In the genomic region with DNA sequence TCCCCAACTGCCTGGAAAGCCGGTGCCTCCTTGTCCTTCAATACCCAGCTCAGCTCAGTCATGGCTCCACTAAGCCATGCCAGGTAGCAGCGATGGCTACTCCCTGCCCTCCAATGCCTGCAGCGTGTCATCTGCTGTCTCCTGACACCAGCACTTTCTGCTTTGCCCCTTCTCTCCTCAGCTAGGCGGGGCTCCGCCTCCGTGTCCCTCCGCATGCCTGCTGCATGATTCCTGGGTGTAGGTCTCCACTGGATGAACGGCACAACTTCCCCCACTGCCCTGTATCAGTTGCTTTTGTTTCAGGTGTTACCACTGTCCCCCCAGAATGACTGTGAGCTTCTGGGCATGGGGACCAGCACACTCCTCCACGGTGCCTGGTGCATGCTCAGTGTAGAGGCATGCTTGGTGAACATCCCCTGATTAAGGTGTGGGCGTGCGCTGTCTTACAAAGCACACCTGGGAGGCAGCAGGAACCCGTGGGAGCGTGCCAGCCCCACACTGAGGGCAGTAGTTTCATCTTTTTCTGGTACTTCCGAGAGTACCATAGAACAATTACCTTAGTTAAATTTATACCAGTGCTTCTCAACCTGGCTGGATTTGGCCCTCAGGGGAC, we compare ENCODE assay signal across 32 cellular contexts.
DNase-seq lines count a peak whose midpoint lies in the region; ATAC-seq, FAIRE-seq and TF ChIP-seq lines count a peak whose summit lies in the region.
"Had no signal": no experiment of that assay in that cellular context is flagged by ENCODE, and none has a peak within 500 bp of the region (broad histone marks: within the 10 kb centered on the region; RNA-seq: fewer than 3 reads in every experiment).

No MANE protein-coding gene starts in this region.

- TF ChIP-seq CTCF in astrocyte (IDR thresholded peaks at IDR 0.05; ENCODE audit: insufficient read depth, low read depth, low read length) (no peak), A673 (conservative IDR thresholded peaks at IDR 0.05; ENCODE audit: low read depth, low read length) (no peak)

- H3K27ac ChIP-seq in astrocyte (ENCODE audit: low read depth, low read length) (no peak overlapping the region), A673 (ENCODE audit: low read depth, low read length, poor library complexity, severe bottlenecking) (no peak overlapping the region)
- H3K27ac ChIP-seq: gastroesophageal sphincter, hepatocyte, upper lobe of right lung had no signal

- H3K79me2 ChIP-seq in astrocyte (ENCODE audit: insufficient read depth, low read length), result no peaks in the 10 kb centered on the region
- H3K79me2 ChIP-seq: hepatocyte had no signal

- H3K4me1 Mint-ChIP-seq in astrocyte (ENCODE audit: low read depth, unreplicated experiment), result peaks cover 2% of the 10 kb centered on the region
- H3K4me1 Mint-ChIP-seq: activated CD4-positive, alpha-beta memory T cell treated with anti-CD3 and anti-CD28 coated beads, Interleukin-2, amount 10 ng/mL, durations not matched to agents 7 days and 5 days; natural killer cell had no signal

- peaks cover 76% of the 10 kb centered on the region for H3K27me3 Mint-ChIP-seq in astrocyte (ENCODE audit: low read depth, unreplicated experiment)
- H3K27me3 Mint-ChIP-seq: CD4-positive, alpha-beta T cell had no signal

- H3K36me3 Mint-ChIP-seq in astrocyte (ENCODE audit: low read depth, unreplicated experiment), result no peaks in the 10 kb centered on the region
- H3K36me3 Mint-ChIP-seq: brain, natural killer cell had no signal

- H3K9ac ChIP-seq in astrocyte (ENCODE audit: low read length), result no peak overlapping the region

- no peak overlapping the region for H2AFZ ChIP-seq in astrocyte (ENCODE audit: low read depth, low read length)
- H2AFZ ChIP-seq: hepatocyte had no signal

- peak overlapping the region; percentile 5 for H3K27ac Mint-ChIP-seq in astrocyte (ENCODE audit: unreplicated experiment)
- H3K27ac Mint-ChIP-seq: activated CD4-positive, alpha-beta memory T cell treated with anti-CD3 and anti-CD28 coated beads, Interleukin-2, amount 10 ng/mL, durations not matched to agents 7 days and 5 days; activated naive CD4-positive, alpha-beta T cell treated with anti-CD3 and anti-CD28 coated beads for 36 hours; CD4-positive, alpha-beta T cell; natural killer cell had no signal

- H4K20me1 ChIP-seq in astrocyte (ENCODE audit: insufficient read depth, low read length), result no peaks in the 10 kb centered on the region

- DNase-seq in NCI-H510A treated with DMSO at 0.1 percent for 48 hours (lab: John Stamatoyannopoulos, UW), result peak; percentile 61
- DNase-seq in NCI-H510A (lab: John Stamatoyannopoulos, UW), result no peak
- no peak for DNase-seq in astrocyte (ENCODE audit: low read depth)
- DNase-seq in kidney tubule cell (ENCODE audit: low spot score), result peak; percentile 4
- DNase-seq in A673 (ENCODE audit: low spot score), result no peak
- DNase-seq in NOMO-1 (lab: John Stamatoyannopoulos, UW; ENCODE audit: unreplicated experiment in 2 of 2), result no peak
- DNase-seq: activated CD4-positive, alpha-beta memory T cell treated with anti-CD3 and anti-CD28 coated beads, Interleukin-2, amount 10 ng/mL, durations not matched to agents 7 days and 5 days; activated CD4-positive, alpha-beta T cell treated with anti-CD3 and anti-CD28 coated beads for 1 hour; activated CD8-positive, alpha-beta memory T cell treated with anti-CD3 and anti-CD28 coated beads, Interleukin-2, amount 50 U/mL, for 4 hours; activated naive CD4-positive, alpha-beta T cell treated with anti-CD3 and anti-CD28 coated beads for 36 hours; AML-193; CD4-positive, alpha-beta T cell; EL; natural killer cell; NCI-H1092 treated with DMSO at 0.1 percent for 48 hours; NCI-H526; NK-92 treated with Interleukin-12 subunit alpha and Interleukin-12 subunit beta, amount 100 ng/mL, for 24 hours; retina; SHP77; stimulated activated naive CD4-positive, alpha-beta T cell; T-helper 2 cell; upper lobe of right lung had no signal

- intact Hi-C loops in A673 (cut with micrococcal nuclease; ENCODE audit: unreplicated experiment), result no loop called here

- ATAC-seq in HG03139 (IDR thresholded peaks at IDR 0.05; ENCODE audit: unreplicated experiment) (no peak), HG03045 (IDR thresholded peaks at IDR 0.05; ENCODE audit: unreplicated experiment) (no peak)
- ATAC-seq: gastroesophageal sphincter, K562, natural killer cell, upper lobe of right lung had no signal

- H3K36me3 ChIP-seq in astrocyte (ENCODE audit: insufficient read depth, low read length), result no peaks in the 10 kb centered on the region
- H3K36me3 ChIP-seq in A673 (ENCODE audit: insufficient read depth, low read length, poor library complexity, severe bottlenecking), result no peaks in the 10 kb centered on the region
- H3K36me3 ChIP-seq: gastroesophageal sphincter, HAP-1, upper lobe of right lung had no signal

- H3K4me1 ChIP-seq in astrocyte (ENCODE audit: insufficient read depth, low read length) (peaks cover 33% of the 10 kb centered on the region), A673 (ENCODE audit: insufficient read depth, low read length, poor library complexity, severe bottlenecking) (no peaks in the 10 kb centered on the region)
- H3K4me1 ChIP-seq: HAP-1, upper lobe of right lung had no signal

- no TSS peak for BruUV-seq in A673 (replicated peaks; lab: Mats Ljungman, UMichigan)

- H3K4me2 ChIP-seq in astrocyte (ENCODE audit: low read length), result peak overlapping the region; percentile 14
- H3K4me2 ChIP-seq: hepatocyte had no signal

- no peak overlapping the region for H3K4me3 Mint-ChIP-seq in astrocyte (ENCODE audit: unreplicated experiment)
- H3K4me3 Mint-ChIP-seq: activated CD4-positive, alpha-beta memory T cell treated with anti-CD3 and anti-CD28 coated beads, Interleukin-2, amount 10 ng/mL, durations not matched to agents 7 days and 5 days; activated naive CD4-positive, alpha-beta T cell treated with anti-CD3 and anti-CD28 coated beads for 36 hours; brain; CD4-positive, alpha-beta T cell; natural killer cell had no signal

- CTCF ChIA-PET in A673 (lab: Charles Lee), result interaction anchor here (1.1 kb wide), 1 partner anchor 12 kb away, joined by 4 read pairs; no protein-coding TSS in a partner anchor

- no peak overlapping the region for H3K4me3 ChIP-seq in astrocyte (ENCODE audit: insufficient read depth, low read depth, low read length)
- H3K4me3 ChIP-seq in A673 (ENCODE audit: low read depth, low read length, poor library complexity, severe bottlenecking), result no peak overlapping the region
- H3K4me3 ChIP-seq: gastroesophageal sphincter, HAP-1, hepatocyte, K562, mucosa of descending colon, upper lobe of right lung had no signal

- H3K9me3 Mint-ChIP-seq in astrocyte (ENCODE audit: unreplicated experiment), result peaks cover 3% of the 10 kb centered on the region
- H3K9me3 Mint-ChIP-seq: activated CD4-positive, alpha-beta memory T cell treated with anti-CD3 and anti-CD28 coated beads, Interleukin-2, amount 10 ng/mL, durations not matched to agents 7 days and 5 days; activated naive CD4-positive, alpha-beta T cell treated with anti-CD3 and anti-CD28 coated beads for 36 hours; CD4-positive, alpha-beta T cell; natural killer cell had no signal

- H3K27me3 ChIP-seq in astrocyte (ENCODE audit: insufficient read depth, low read length) (no peaks in the 10 kb centered on the region), A673 (replicated peaks; ENCODE audit: insufficient read depth, low read depth, low read length, poor library complexity) (no peaks in the 10 kb centered on the region)
- H3K27me3 ChIP-seq: hepatocyte had no signal

- FAIRE-seq in astrocyte (lab: Jason Lieb, UNC), result no peak
- FAIRE-seq: A204.1, GM12891, K562 had no signal

- H3K9me3 ChIP-seq in astrocyte (ENCODE audit: insufficient read depth, low read depth, low read length) (no peaks in the 10 kb centered on the region), A673 (ENCODE audit: low read depth, low read length, poor library complexity, severe bottlenecking) (no peaks in the 10 kb centered on the region)
- H3K9me3 ChIP-seq: gastroesophageal sphincter, HAP-1, mucosa of descending colon, upper lobe of right lung had no signal

- POLR2A ChIA-PET in A673 (lab: Charles Lee; ENCODE audit: low non-redundant PET), result interaction anchor here (0.6 kb wide), 1 partner anchor 36 kb away, joined by 3 read pairs; no protein-coding TSS in a partner anchor

Comparison
In these comparisons a context has a peak if more than half of its experiments do, and no peak if none do; other contexts are left out.
1. DNase-seq: peak in NCI-H510A treated with DMSO at 0.1 percent for 48 hours (single experiment) and kidney tubule cell (single experiment); none in NCI-H510A (single experiment), astrocyte (single experiment), A673 (single experiment) and NOMO-1 (0 of 2).